17 cellular contexts compared by ENCODE assay signal in genomic region chr11:33532720-33533119, GRCh38.
"Had no signal": no experiment of that assay in that cellular context is flagged by ENCODE, and none has a peak within 500 bp of the region (broad histone marks: within the 10 kb centered on the region; RNA-seq: fewer than 3 reads in every experiment).

No MANE protein-coding gene starts in this region.

- H3K4me1 ChIP-seq: ascending aorta, gastroesophageal sphincter, heart right ventricle, thyroid gland had no signal

- H3K36me3 ChIP-seq: ascending aorta, gastroesophageal sphincter, heart right ventricle, thyroid gland had no signal

- H3K9me3 Mint-ChIP-seq: activated CD4-positive, alpha-beta T cell treated with anti-CD3 and anti-CD28 coated beads, Interleukin-2, amount 10 ng/mL, durations not matched to agents 24 days and 14 days; activated CD8-positive, alpha-beta T cell treated with anti-CD3 and anti-CD28 coated beads for 36 hours had no signal

- H3K27ac ChIP-seq: ascending aorta, gastroesophageal sphincter, heart right ventricle, thyroid gland had no signal

- ATAC-seq: activated CD8-positive, alpha-beta T cell treated with anti-CD3 and anti-CD28 coated beads for 36 hours; esophagus mucosa; gastroesophageal sphincter; heart right ventricle; left ventricle myocardium superior had no signal

- H3K9ac ChIP-seq: parathyroid adenoma had no signal

- H3K27me3 ChIP-seq: ascending aorta, thyroid gland had no signal

- H3K27ac Mint-ChIP-seq: activated CD4-positive, alpha-beta T cell treated with anti-CD3 and anti-CD28 coated beads, Interleukin-2, amount 10 ng/mL, durations not matched to agents 24 days and 14 days; activated CD8-positive, alpha-beta T cell treated with anti-CD3 and anti-CD28 coated beads for 36 hours; activated naive CD4-positive, alpha-beta T cell treated with anti-CD3 and anti-CD28 coated beads for 36 hours had no signal

- DNase-seq: activated CD4-positive, alpha-beta T cell treated with anti-CD3 and anti-CD28 coated beads, Interleukin-2, amount 10 ng/mL, durations not matched to agents 24 days and 14 days; activated CD4-positive, CD25-positive, alpha-beta regulatory T cell; activated CD8-positive, alpha-beta T cell treated with anti-CD3 and anti-CD28 coated beads for 36 hours; activated naive CD4-positive, alpha-beta T cell treated with anti-CD3 and anti-CD28 coated beads for 36 hours; activated T-cell treated with anti-CD3 and anti-CD28 coated beads, Interleukin-2, amount 50 U/mL, for 1 hour; cerebellar nuclear complex; cortex of kidney; effector CD4-positive, alpha-beta T cell; heart right ventricle; left ventricle myocardium superior; stimulated activated naive CD4-positive, alpha-beta T cell; T1000; thyroid gland had no signal

- H3K9me3 ChIP-seq: ascending aorta, thyroid gland had no signal

- H2AFZ ChIP-seq: parathyroid adenoma had no signal

- H3K4me3 Mint-ChIP-seq: activated CD4-positive, alpha-beta T cell treated with anti-CD3 and anti-CD28 coated beads, Interleukin-2, amount 10 ng/mL, durations not matched to agents 24 days and 14 days; activated CD8-positive, alpha-beta T cell treated with anti-CD3 and anti-CD28 coated beads for 36 hours; activated naive CD4-positive, alpha-beta T cell treated with anti-CD3 and anti-CD28 coated beads for 36 hours had no signal

- H3K4me1 Mint-ChIP-seq: activated CD4-positive, alpha-beta T cell treated with anti-CD3 and anti-CD28 coated beads, Interleukin-2, amount 10 ng/mL, durations not matched to agents 24 days and 14 days had no signal

- H3K4me3 ChIP-seq: ascending aorta, gastroesophageal sphincter, heart right ventricle, thyroid gland had no signal
